8 cellular contexts compared by ENCODE assay signal in the genomic region with DNA sequence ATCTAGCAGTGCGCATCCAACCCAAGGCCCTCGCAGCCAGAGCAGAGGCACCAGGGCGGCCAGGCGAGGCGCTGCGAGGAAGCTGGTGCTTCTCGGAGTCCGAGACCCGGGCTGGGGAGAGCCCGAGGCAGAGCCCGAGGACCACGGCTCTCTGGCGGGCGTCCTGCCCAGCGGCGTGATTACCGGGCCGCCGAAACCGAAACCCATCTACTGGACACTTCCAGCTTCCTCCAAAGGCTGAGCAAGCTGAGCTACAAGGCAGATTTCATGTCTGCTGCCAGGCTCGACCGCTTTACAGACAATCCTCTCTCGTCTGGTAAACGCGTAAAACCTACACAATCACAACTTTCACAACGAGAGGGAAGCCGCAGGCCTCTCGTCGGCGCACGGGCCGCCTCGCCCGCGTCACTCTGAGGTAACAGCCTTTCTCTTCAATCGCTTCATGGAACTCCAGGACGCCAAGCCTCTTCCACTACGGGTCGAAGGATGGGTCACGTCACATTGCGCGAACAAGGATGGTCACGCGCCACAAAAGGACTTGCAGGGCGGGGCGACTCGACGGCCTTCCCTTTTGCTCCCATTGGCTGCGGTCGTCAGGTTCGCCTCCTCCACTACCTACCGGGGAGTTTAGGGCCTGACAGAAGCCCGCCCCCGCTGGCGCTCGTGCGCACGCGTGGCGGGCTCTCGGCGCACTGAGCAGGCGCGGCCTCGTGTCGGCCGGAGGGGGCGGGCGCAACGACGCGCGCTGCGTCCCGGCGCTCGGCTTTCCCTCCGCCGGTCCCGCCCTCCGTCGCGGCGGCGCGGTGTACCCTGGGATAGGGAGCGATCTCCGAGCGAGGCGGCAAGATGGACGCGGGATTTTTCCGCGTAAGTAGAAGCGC. TPM values are rescaled to one million over a fixed set of nuclear protein-coding genes. Genes with fewer than 3 reads are reported as not detected.
DNase-seq lines count a peak whose midpoint lies in the region; ATAC-seq, FAIRE-seq and TF ChIP-seq lines count a peak whose summit lies in the region.

A gene with protein sequence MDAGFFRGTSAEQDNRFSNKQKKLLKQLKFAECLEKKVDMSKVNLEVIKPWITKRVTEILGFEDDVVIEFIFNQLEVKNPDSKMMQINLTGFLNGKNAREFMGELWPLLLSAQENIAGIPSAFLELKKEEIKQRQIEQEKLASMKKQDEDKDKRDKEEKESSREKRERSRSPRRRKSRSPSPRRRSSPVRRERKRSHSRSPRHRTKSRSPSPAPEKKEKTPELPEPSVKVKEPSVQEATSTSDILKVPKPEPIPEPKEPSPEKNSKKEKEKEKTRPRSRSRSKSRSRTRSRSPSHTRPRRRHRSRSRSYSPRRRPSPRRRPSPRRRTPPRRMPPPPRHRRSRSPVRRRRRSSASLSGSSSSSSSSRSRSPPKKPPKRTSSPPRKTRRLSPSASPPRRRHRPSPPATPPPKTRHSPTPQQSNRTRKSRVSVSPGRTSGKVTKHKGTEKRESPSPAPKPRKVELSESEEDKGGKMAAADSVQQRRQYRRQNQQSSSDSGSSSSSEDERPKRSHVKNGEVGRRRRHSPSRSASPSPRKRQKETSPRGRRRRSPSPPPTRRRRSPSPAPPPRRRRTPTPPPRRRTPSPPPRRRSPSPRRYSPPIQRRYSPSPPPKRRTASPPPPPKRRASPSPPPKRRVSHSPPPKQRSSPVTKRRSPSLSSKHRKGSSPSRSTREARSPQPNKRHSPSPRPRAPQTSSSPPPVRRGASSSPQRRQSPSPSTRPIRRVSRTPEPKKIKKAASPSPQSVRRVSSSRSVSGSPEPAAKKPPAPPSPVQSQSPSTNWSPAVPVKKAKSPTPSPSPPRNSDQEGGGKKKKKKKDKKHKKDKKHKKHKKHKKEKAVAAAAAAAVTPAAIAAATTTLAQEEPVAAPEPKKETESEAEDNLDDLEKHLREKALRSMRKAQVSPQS (plus strand): TSS at position 822 of the 881 bp plus-strand sequence. CDS start 25 bp downstream, at position 847.

- no peaks in the 10 kb centered on the region for H3K9me3 Mint-ChIP-seq in natural killer cell treated with Interleukin-12 subunit alpha and Interleukin-12 subunit beta and Interleukin-15 and Interleukin-18, amount 100 ng/mL, for 72 hours

- H3K36me3 Mint-ChIP-seq in natural killer cell treated with Interleukin-12 subunit alpha and Interleukin-12 subunit beta and Interleukin-15 and Interleukin-18, amount 100 ng/mL, for 72 hours = peaks cover 23% of the 10 kb centered on the region

- peak within 1 kb of the TSS; percentile 89 to 95 for H3K27ac Mint-ChIP-seq in natural killer cell treated with Interleukin-12 subunit alpha and Interleukin-12 subunit beta and Interleukin-15 and Interleukin-18, amount 100 ng/mL, for 72 hours

- no peak for TF ChIP-seq CTCF in fibroblast of pulmonary artery (IDR thresholded peaks at IDR 0.05; ENCODE audit: low read length, missing control alignments)

- peak; percentile 86 for TF ChIP-seq POLR2A in H54 (IDR thresholded peaks at IDR 0.05; ENCODE audit: low read depth, low read length)

- peak within 1 kb of the TSS; percentile 97 for H3K4me3 ChIP-seq in fibroblast of pulmonary artery (replicated peaks; ENCODE audit: low read depth, low read length)

- peaks cover 32 to 42% of the 10 kb centered on the region in 2 donors for H3K4me1 Mint-ChIP-seq in natural killer cell treated with Interleukin-12 subunit alpha and Interleukin-12 subunit beta and Interleukin-15 and Interleukin-18, amount 100 ng/mL, for 72 hours (ENCODE audit: low read depth in 2 of 2)

- H3K27me3 Mint-ChIP-seq in natural killer cell treated with Interleukin-12 subunit alpha and Interleukin-12 subunit beta and Interleukin-15 and Interleukin-18, amount 100 ng/mL, for 72 hours = no peaks in the 10 kb centered on the region

- peak within 1 kb of the TSS; percentile 96 for H3K4me3 Mint-ChIP-seq in natural killer cell treated with Interleukin-12 subunit alpha and Interleukin-12 subunit beta and Interleukin-15 and Interleukin-18, amount 100 ng/mL, for 72 hours

- FAIRE-seq in H54 (lab: Jason Lieb, UNC) = peak; percentile 98

- peak; percentile 95 to 96 for ATAC-seq in natural killer cell treated with Interleukin-12 subunit alpha and Interleukin-12 subunit beta and Interleukin-15 and Interleukin-18, amount 100 ng/mL, for 72 hours
- ATAC-seq in stimulated activated naive CD8-positive, alpha-beta T cell treated with anti-CD3 and anti-CD28 coated beads, Interleukin-15, Interleukin-2, amounts not matched to agents 100 U/mL and 50 U/mL, for 24 hours = peak; percentile 93

- DNase-seq in ELR (ENCODE audit: low read depth) = peak; percentile 99
- peak; percentile 80 for DNase-seq in H54 (ENCODE audit: insufficient read length, low spot score)
- peak; percentile 100 for DNase-seq in M059J (ENCODE audit: low read depth)
- DNase-seq in SHP77 (lab: John Stamatoyannopoulos, UW) = peak; percentile 98 to 99
- peak; percentile 98 for DNase-seq in activated effector memory CD4-positive, alpha-beta T cell treated with Interleukin-2 at 50 U/mL for 16 hours
- peak; percentile 100 for DNase-seq in fibroblast of pulmonary artery (ENCODE audit: low read depth)
- peak; percentile 99 for DNase-seq in natural killer cell treated with Interleukin-12 subunit alpha and Interleukin-12 subunit beta and Interleukin-15 and Interleukin-18, amount 100 ng/mL, for 72 hours (ENCODE audit: low spot score)
- peak; percentile 97 for DNase-seq in stimulated activated naive CD8-positive, alpha-beta T cell treated with anti-CD3 and anti-CD28 coated beads, Interleukin-15, Interleukin-2, amounts not matched to agents 100 U/mL and 50 U/mL, for 24 hours

RNA-seq across cellular contexts. Expression of the gene that starts here (rescaled TPM):
- total RNA-seq in M059J (2014; rRNA removed; shearing (Covaris generic)) = 29.3 and 47.6 TPM in 2 replicates
- total RNA-seq in natural killer cell treated with Interleukin-12 subunit alpha and Interleukin-12 subunit beta and Interleukin-15 and Interleukin-18, amount 100 ng/mL, for 72 hours = 100 to 1,000 TPM; 177 to 254 TPM

Comparison
In these comparisons a context has a peak if more than half of its experiments do, and no peak if none do; other contexts are left out.
1. Peak in every context shown above with its lines: DNase-seq, ATAC-seq and H3K4me3 ChIP-seq.